In the genomic region with DNA sequence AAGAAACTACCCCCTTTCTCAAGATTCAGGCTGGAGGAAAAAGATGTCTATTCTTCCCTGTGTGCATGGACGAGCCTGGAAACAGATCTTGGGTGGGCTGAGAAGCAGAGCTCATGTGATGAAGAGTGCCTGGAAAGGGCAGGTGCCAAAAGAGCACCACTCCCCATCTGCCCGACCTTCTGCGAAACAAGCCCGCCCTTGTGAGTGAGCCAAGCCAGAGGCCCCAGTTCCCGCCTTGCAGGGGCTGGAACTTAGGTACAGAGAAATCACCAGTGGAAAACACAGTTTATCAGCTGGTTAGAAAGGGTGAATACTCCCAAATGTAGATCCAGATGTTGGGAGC, we compare ENCODE assay signal across 8 cellular contexts. TPM values are rescaled to one million over a fixed set of nuclear protein-coding genes. Genes with fewer than 3 reads are reported as not detected.
DNase-seq lines count a peak whose midpoint lies in the region; ATAC-seq and TF ChIP-seq lines count a peak whose summit lies in the region.

No MANE protein-coding gene starts in this region.

- H3K9me3 ChIP-seq in right cardiac atrium (ENCODE audit: control insufficient read depth, low read length): no peaks in the 10 kb centered on the region
- no peaks in the 10 kb centered on the region for H3K9me3 ChIP-seq in effector memory CD4-positive, alpha-beta T cell (ENCODE audit: control insufficient read depth, low read length)

- peak; percentile 15 to 70 for ATAC-seq in right cardiac atrium
- ATAC-seq in stimulated activated memory B cell treated with anti-CD40 and anti-IgM and Interleukin-4, amounts not matched to agents 10 μg/mL and 1 μg/mL and 100 μg/mL, for 72 hours: no peak

- peak overlapping the region; percentile 86 for H3K4me3 Mint-ChIP-seq in activated T-helper 2 cell treated with anti-CD3 and anti-CD28 coated beads, Interferon-gamma antibody, Interleukin-2, Interleukin-4, amounts not matched to agents 10 μg/mL and 5 μg/mL and 100 μg/mL, durations not matched to agents 14 hours and 24 hours and 36 hours (ENCODE audit: low read depth)
- H3K4me3 Mint-ChIP-seq in stimulated activated memory B cell treated with anti-CD40 and anti-IgM and Interleukin-4, amounts not matched to agents 10 μg/mL and 1 μg/mL and 100 μg/mL, for 72 hours: no peak overlapping the region

- DNase-seq in NCI-H82 (lab: John Stamatoyannopoulos, UW) (peak; percentile 60), NCI-H82 treated with DMSO at 0.1 percent for 48 hours (lab: John Stamatoyannopoulos, UW; ENCODE audit: unreplicated experiment) (no peak), right cardiac atrium (peak; percentile 73 to 83 (median 74)), HEK293T (ENCODE audit: extremely low spot score) (no peak), SKM-1 (lab: John Stamatoyannopoulos, UW; ENCODE audit: unreplicated experiment) (no peak)
- DNase-seq in activated T-helper 2 cell treated with anti-CD3 and anti-CD28 coated beads, Interferon-gamma antibody, Interleukin-2, Interleukin-4, amounts not matched to agents 10 μg/mL and 5 μg/mL and 100 μg/mL, durations not matched to agents 14 hours and 24 hours and 36 hours (ENCODE audit: low spot score): no peak
- no peak for DNase-seq in effector memory CD4-positive, alpha-beta T cell

- CTCF ChIA-PET in HEK293T (lab: Yijun Ruan, JAX): interaction anchor here (1.0 kb wide), 1 partner anchor 19 kb away, joined by 3 read pairs; no protein-coding TSS in a partner anchor

- H3K27me3 Mint-ChIP-seq in activated T-helper 2 cell treated with anti-CD3 and anti-CD28 coated beads, Interferon-gamma antibody, Interleukin-2, Interleukin-4, amounts not matched to agents 10 μg/mL and 5 μg/mL and 100 μg/mL, durations not matched to agents 14 hours and 24 hours and 36 hours (ENCODE audit: low read depth): peaks cover 3% of the 10 kb centered on the region
- H3K27me3 Mint-ChIP-seq in stimulated activated memory B cell treated with anti-CD40 and anti-IgM and Interleukin-4, amounts not matched to agents 10 μg/mL and 1 μg/mL and 100 μg/mL, for 72 hours: no peaks in the 10 kb centered on the region

- peak overlapping the region; percentile 98 for H3K27ac ChIP-seq in right cardiac atrium (ENCODE audit: low read length)
- H3K27ac ChIP-seq in effector memory CD4-positive, alpha-beta T cell (ENCODE audit: insufficient read depth, low read length, poor library complexity, severe bottlenecking): no peak overlapping the region

- peaks cover 51% of the 10 kb centered on the region for H3K4me1 Mint-ChIP-seq in activated T-helper 2 cell treated with anti-CD3 and anti-CD28 coated beads, Interferon-gamma antibody, Interleukin-2, Interleukin-4, amounts not matched to agents 10 μg/mL and 5 μg/mL and 100 μg/mL, durations not matched to agents 14 hours and 24 hours and 36 hours (ENCODE audit: low read depth)
- H3K4me1 Mint-ChIP-seq in stimulated activated memory B cell treated with anti-CD40 and anti-IgM and Interleukin-4, amounts not matched to agents 10 μg/mL and 1 μg/mL and 100 μg/mL, for 72 hours: peaks cover 45% of the 10 kb centered on the region

- H3K27me3 ChIP-seq in right cardiac atrium (ENCODE audit: control insufficient read depth, insufficient read depth): no peaks in the 10 kb centered on the region
- H3K27me3 ChIP-seq in effector memory CD4-positive, alpha-beta T cell (replicated peaks; ENCODE audit: control insufficient read depth, insufficient read depth, low read length, poor library complexity, severe bottlenecking): no peaks in the 10 kb centered on the region

- POLR2A ChIA-PET in HEK293T (lab: Yijun Ruan, JAX): no interaction called here

- H3K4me3 ChIP-seq in right cardiac atrium (ENCODE audit: low read length): peak overlapping the region; percentile 96
- no peak overlapping the region for H3K4me3 ChIP-seq in effector memory CD4-positive, alpha-beta T cell (ENCODE audit: insufficient read depth, low read depth, low read length, poor library complexity, severe bottlenecking)

- peaks cover 29% of the 10 kb centered on the region for H3K36me3 Mint-ChIP-seq in activated T-helper 2 cell treated with anti-CD3 and anti-CD28 coated beads, Interferon-gamma antibody, Interleukin-2, Interleukin-4, amounts not matched to agents 10 μg/mL and 5 μg/mL and 100 μg/mL, durations not matched to agents 14 hours and 24 hours and 36 hours (ENCODE audit: low read depth)
- peaks cover 11% of the 10 kb centered on the region for H3K36me3 Mint-ChIP-seq in stimulated activated memory B cell treated with anti-CD40 and anti-IgM and Interleukin-4, amounts not matched to agents 10 μg/mL and 1 μg/mL and 100 μg/mL, for 72 hours

- H3K4me1 ChIP-seq in right cardiac atrium (ENCODE audit: control insufficient read depth, insufficient read depth, low read length): peaks cover 22% of the 10 kb centered on the region
- peaks cover 21% of the 10 kb centered on the region for H3K4me1 ChIP-seq in effector memory CD4-positive, alpha-beta T cell (ENCODE audit: control insufficient read depth, insufficient read depth, low read length, poor library complexity, severe bottlenecking)

- intact Hi-C loops in activated T-helper 2 cell treated with anti-CD3 and anti-CD28 coated beads, Interferon-gamma antibody, Interleukin-2, Interleukin-4, amounts not matched to agents 10 μg/mL and 5 μg/mL and 100 μg/mL, durations not matched to agents 14 hours and 24 hours and 36 hours (cut with micrococcal nuclease): loop anchor here (5.0 kb wide), 1 partner anchor 90 kb away; a partner anchor contains a TSS
- intact Hi-C loops in right cardiac atrium (cut with DNase I): no loop called here

- 17% methylated on average over 5 of the region's 5 CpGs for WGBS in right cardiac atrium

- peaks cover 2% of the 10 kb centered on the region for H3K36me3 ChIP-seq in effector memory CD4-positive, alpha-beta T cell (ENCODE audit: control insufficient read depth, insufficient read depth, low read length)

- no peak overlapping the region for H3K27ac Mint-ChIP-seq in activated T-helper 2 cell treated with anti-CD3 and anti-CD28 coated beads, Interferon-gamma antibody, Interleukin-2, Interleukin-4, amounts not matched to agents 10 μg/mL and 5 μg/mL and 100 μg/mL, durations not matched to agents 14 hours and 24 hours and 36 hours
- H3K27ac Mint-ChIP-seq in stimulated activated memory B cell treated with anti-CD40 and anti-IgM and Interleukin-4, amounts not matched to agents 10 μg/mL and 1 μg/mL and 100 μg/mL, for 72 hours: peak overlapping the region; percentile 13

- no peaks in the 10 kb centered on the region for H3K9me3 Mint-ChIP-seq in activated T-helper 2 cell treated with anti-CD3 and anti-CD28 coated beads, Interferon-gamma antibody, Interleukin-2, Interleukin-4, amounts not matched to agents 10 μg/mL and 5 μg/mL and 100 μg/mL, durations not matched to agents 14 hours and 24 hours and 36 hours
- H3K9me3 Mint-ChIP-seq in stimulated activated memory B cell treated with anti-CD40 and anti-IgM and Interleukin-4, amounts not matched to agents 10 μg/mL and 1 μg/mL and 100 μg/mL, for 72 hours: no peaks in the 10 kb centered on the region

TF ChIP-seq in HEK293T, 16 proteins besides CTCF, POLR2A, EP300 and RAD21:
- TF ChIP-seq FOXM1 (IDR thresholded peaks at IDR 0.05; ENCODE audit: borderline replicate concordance) (no peak), LEF1 (IDR thresholded peaks at IDR 0.05; ENCODE audit: borderline replicate concordance) (no peak), BHLHE40 (IDR thresholded peaks at IDR 0.05; ENCODE audit: borderline replicate concordance) (no peak), HDGF (IDR thresholded peaks at IDR 0.05; ENCODE audit: borderline replicate concordance) (no peak), SUZ12 (IDR thresholded peaks at IDR 0.05) (no peak), TARDBP (IDR thresholded peaks at IDR 0.05) (no peak), CTBP1 (IDR thresholded peaks at IDR 0.05; ENCODE audit: borderline replicate concordance) (no peak), FOXK2 (IDR thresholded peaks at IDR 0.05) (no peak), FOXA1 (IDR thresholded peaks at IDR 0.05) (no peak), ELF4 (IDR thresholded peaks at IDR 0.05) (no peak), L3MBTL2 (conservative IDR thresholded peaks at IDR 0.05) (no peak), NFRKB (IDR thresholded peaks at IDR 0.05) (no peak), ZNF384 (IDR thresholded peaks at IDR 0.05) (no peak), SP1 (IDR thresholded peaks at IDR 0.05) (no peak), ARNT (IDR thresholded peaks at IDR 0.05) (no peak)
- TF ChIP-seq, protein P1, sequence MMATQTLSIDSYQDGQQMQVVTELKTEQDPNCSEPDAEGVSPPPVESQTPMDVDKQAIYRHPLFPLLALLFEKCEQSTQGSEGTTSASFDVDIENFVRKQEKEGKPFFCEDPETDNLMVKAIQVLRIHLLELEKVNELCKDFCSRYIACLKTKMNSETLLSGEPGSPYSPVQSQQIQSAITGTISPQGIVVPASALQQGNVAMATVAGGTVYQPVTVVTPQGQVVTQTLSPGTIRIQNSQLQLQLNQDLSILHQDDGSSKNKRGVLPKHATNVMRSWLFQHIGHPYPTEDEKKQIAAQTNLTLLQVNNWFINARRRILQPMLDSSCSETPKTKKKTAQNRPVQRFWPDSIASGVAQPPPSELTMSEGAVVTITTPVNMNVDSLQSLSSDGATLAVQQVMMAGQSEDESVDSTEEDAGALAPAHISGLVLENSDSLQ (IDR thresholded peaks at IDR 0.05): no peak

RNA-seq across cellular contexts. Expression of a gene that starts 26.7 kb away (rescaled TPM):
- total RNA-seq in activated T-helper 2 cell treated with anti-CD3 and anti-CD28 coated beads, Interferon-gamma antibody, Interleukin-2, Interleukin-4, amounts not matched to agents 10 μg/mL and 5 μg/mL and 100 μg/mL, durations not matched to agents 14 hours and 24 hours and 36 hours: not detected in 2 replicates
- not detected for total RNA-seq in right cardiac atrium
- not detected for polyA plus RNA-seq in right cardiac atrium

Comparison
In these comparisons a context has a peak if more than half of its experiments do, and no peak if none do; other contexts are left out.
1. DNase-seq: peak in NCI-H82 (single experiment) and right cardiac atrium (3 of 3); none in NCI-H82 treated with DMSO at 0.1 percent for 48 hours (single experiment), activated T-helper 2 cell treated with anti-CD3 and anti-CD28 coated beads, Interferon-gamma antibody, Interleukin-2, Interleukin-4, amounts not matched to agents 10 μg/mL and 5 μg/mL and 100 μg/mL, durations not matched to agents 14 hours and 24 hours and 36 hours (single experiment), HEK293T (single experiment), effector memory CD4-positive, alpha-beta T cell (0 of 3) and SKM-1 (single experiment).